8 cellular contexts compared by ENCODE assay signal in genomic region chrX:55919367-55920221, GRCh38.
DNase-seq lines count a peak whose midpoint lies in the region; ATAC-seq and TF ChIP-seq lines count a peak whose summit lies in the region.

No MANE protein-coding gene starts in this region.

- in situ Hi-C loops in Caki2 (cut with HindIII; ENCODE audit: low pct_unique_long_range_greater_than_20kb, low sequenced_read_pairs) (no loop called here), GM18951 (cut with MboI; ENCODE audit: low sequenced_read_pairs, unreplicated experiment) (loop anchor here (25.0 kb wide), 1 partner anchor 318 kb away; the partner anchor contains the start of gene KLF8)

- TF ChIP-seq POLR2A in GM18951 (IDR thresholded peaks at IDR 0.05; ENCODE audit: extremely low read depth, insufficient read depth, insufficient read length): peak; percentile 32

- DNase-seq in Caki2 (ENCODE audit: low read depth) (peak; percentile 4), MV-4-11 (lab: John Stamatoyannopoulos, UW) (peak; percentile 33), mucosa of gallbladder (ENCODE audit: low spot score) (no peak), NCI-H146 (lab: John Stamatoyannopoulos, UW) (no peak), cerebellar nuclear complex (lab: John Stamatoyannopoulos, UW) (no peak), NCI-H345 (lab: John Stamatoyannopoulos, UW) (no peak)

- ATAC-seq in HG02763 (IDR thresholded peaks at IDR 0.05; ENCODE audit: unreplicated experiment): peak; percentile 95

Comparison
In these comparisons a context has a peak if more than half of its experiments do, and no peak if none do; other contexts are left out.
1. DNase-seq: peak in Caki2 (single experiment) and MV-4-11 (single experiment); none in mucosa of gallbladder (single experiment), NCI-H146 (single experiment), cerebellar nuclear complex (0 of 2) and NCI-H345 (single experiment).